9 cellular contexts compared by ENCODE assay signal in the genomic region with DNA sequence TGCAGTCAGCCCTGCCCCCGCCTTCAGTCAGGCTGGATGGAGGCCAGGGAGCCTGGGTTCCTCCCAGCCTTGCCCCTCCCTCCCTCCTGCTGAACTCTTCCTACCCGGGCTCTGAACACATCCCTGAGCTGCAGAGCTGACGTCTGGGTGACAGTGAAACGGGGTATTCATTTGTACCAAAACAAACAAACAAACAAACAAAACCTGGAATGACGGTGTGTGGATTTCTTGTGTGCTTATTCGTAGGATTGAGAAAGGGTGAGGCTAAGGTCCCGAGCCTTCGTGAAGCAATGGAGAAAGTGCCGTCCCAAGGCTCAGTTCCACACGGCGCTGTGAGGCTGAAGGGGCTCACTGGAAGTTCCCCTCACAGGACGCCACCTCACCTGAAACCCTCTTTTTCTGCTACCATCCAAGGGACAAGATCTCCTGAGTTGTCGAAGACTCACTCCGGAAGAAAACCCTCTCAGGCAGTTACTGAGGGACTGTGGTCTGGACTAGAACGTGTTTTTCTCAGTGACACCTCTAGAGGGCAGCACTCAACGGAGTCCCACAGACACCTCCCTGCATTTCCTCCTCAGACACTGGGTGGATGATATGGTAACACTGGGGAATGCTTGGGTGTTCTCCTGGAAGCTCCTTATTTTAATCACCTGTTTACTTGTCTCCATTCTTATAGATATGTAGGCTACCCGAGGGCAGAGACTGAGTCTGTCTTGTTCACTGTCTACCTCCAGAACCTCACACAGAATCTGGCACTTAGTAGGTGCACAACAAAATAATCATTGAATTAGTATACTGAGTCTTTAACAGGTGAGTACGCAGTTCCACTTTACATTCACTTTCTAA. TPM values are rescaled to one million over a fixed set of nuclear protein-coding genes. Genes with fewer than 3 reads are reported as not detected.
DNase-seq lines count a peak whose midpoint lies in the region; ATAC-seq and TF ChIP-seq lines count a peak whose summit lies in the region.
"Had no signal": no experiment of that assay in that cellular context is flagged by ENCODE, and none has a peak within 500 bp of the region (broad histone marks: within the 10 kb centered on the region; RNA-seq: fewer than 3 reads in every experiment).

No MANE protein-coding gene starts in this region.

- H3K9me3 Mint-ChIP-seq in chondrocyte (ENCODE audit: low read depth) = no peaks in the 10 kb centered on the region

- peak; percentile 88 for DNase-seq in AG20443 (ENCODE audit: low spot score)
- DNase-seq in NCI-H2227 treated with DMSO at 0.1 percent for 48 hours (lab: John Stamatoyannopoulos, UW) = peak; percentile 62
- no peak for DNase-seq in chondrocyte (ENCODE audit: low spot score)
- DNase-seq in left kidney (ENCODE audit: low read depth, low spot score) = peak; percentile 90
- peak; percentile 52 for DNase-seq in stimulated activated CD4-positive, alpha-beta T cell treated with anti-CD3 and anti-CD28 coated beads, Interleukin-2, amount 100 ng/mL, for 4 hours (ENCODE audit: low read depth)

- H3K27ac Mint-ChIP-seq in chondrocyte (ENCODE audit: unreplicated experiment) = peak overlapping the region; percentile 52

- no peaks in the 10 kb centered on the region for H3K36me3 Mint-ChIP-seq in chondrocyte (ENCODE audit: low read depth)

- H3K4me3 Mint-ChIP-seq in chondrocyte (ENCODE audit: unreplicated experiment) = peak overlapping the region; percentile 74

- peak; percentile 97 for TF ChIP-seq CTCF in chondrocyte (IDR thresholded peaks at IDR 0.05)

- H3K27me3 Mint-ChIP-seq in chondrocyte (ENCODE audit: low read depth) = no peaks in the 10 kb centered on the region

- ATAC-seq in GM18909 (IDR thresholded peaks at IDR 0.05; ENCODE audit: poor library complexity, unreplicated experiment) (peak; percentile 100), HG03175 (IDR thresholded peaks at IDR 0.05; ENCODE audit: unreplicated experiment) (peak; percentile 100)
- peak; percentile 94 to 95 for ATAC-seq in activated CD4-positive, CD25-positive, alpha-beta regulatory T cell treated with anti-CD3 and anti-CD28 coated beads, Interleukin-2, amount 50 U/mL, for 24 hours

- peaks cover 18% of the 10 kb centered on the region for H3K4me1 Mint-ChIP-seq in chondrocyte (ENCODE audit: low read depth)

RNA-seq across cellular contexts. Expression of a gene that starts 27.3 kb away (rescaled TPM):
- total RNA-seq in chondrocyte = not detected in 3 replicates
- total RNA-seq: T-helper 1 cell treated with Interleukin-12 subunit alpha and Interleukin-12 subunit beta and Interleukin-4 antibody, amounts not matched to agents 30 ng/mL and 1 ng/mL, for 36 hours had no signal

RNA-seq across cellular contexts. Expression of a gene that starts 41.6 kb away (rescaled TPM):
- total RNA-seq in chondrocyte = not detected in 3 replicates
- total RNA-seq: T-helper 1 cell treated with Interleukin-12 subunit alpha and Interleukin-12 subunit beta and Interleukin-4 antibody, amounts not matched to agents 30 ng/mL and 1 ng/mL, for 36 hours had no signal
